16 cellular contexts compared by ENCODE assay signal in the genomic region with DNA sequence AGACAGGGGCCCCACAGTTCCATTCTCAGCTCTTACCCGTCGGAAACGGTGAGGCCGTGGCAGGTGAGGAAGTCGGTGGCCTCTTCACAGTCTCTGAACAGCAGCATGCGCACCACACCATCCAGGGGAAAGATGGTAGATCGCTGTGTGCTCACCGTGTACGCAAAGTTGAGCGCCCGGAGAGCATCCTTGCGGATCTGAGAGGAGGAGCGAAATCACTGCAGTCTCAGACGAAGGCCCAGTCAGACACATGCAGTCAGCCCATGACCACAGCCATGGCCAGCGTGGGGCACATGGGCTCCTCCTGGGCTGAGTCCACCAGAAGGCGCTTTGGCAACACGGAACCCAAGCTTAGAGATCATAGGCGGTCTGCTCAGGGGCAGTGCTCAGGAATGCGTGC. TPM values are rescaled to one million over a fixed set of nuclear protein-coding genes. Genes with fewer than 3 reads are reported as not detected.
DNase-seq lines count a peak whose midpoint lies in the region; ATAC-seq, FAIRE-seq and TF ChIP-seq lines count a peak whose summit lies in the region.
"Had no signal": no experiment of that assay in that cellular context is flagged by ENCODE, and none has a peak within 500 bp of the region (broad histone marks: within the 10 kb centered on the region; RNA-seq: fewer than 3 reads in every experiment).

No MANE protein-coding gene starts in this region.

- TF ChIP-seq EP300 in K562 (IDR thresholded peaks at IDR 0.05; ENCODE audit: low read length) = no peak

- H3K4me3 Mint-ChIP-seq in nephron progenitor cell = no peak overlapping the region
- H3K4me3 Mint-ChIP-seq: CD8-positive, alpha-beta memory T cell; GM23338 had no signal

- BruUV-seq in K562 (replicated peaks; lab: Mats Ljungman, UMichigan) = no TSS peak

- H3K9me2 ChIP-seq in Karpas-422 (replicated peaks; ENCODE audit: insufficient read depth, low read length) = no peaks in the 10 kb centered on the region

- POLR2A ChIA-PET in K562 (lab: Yijun Ruan, JAX) = interaction anchor here (0.6 to 2.8 kb wide), 4 partner anchors 8 to 123 kb away, joined by 3 to 16 read pairs (median 8); no protein-coding TSS in a partner anchor

- no peaks in the 10 kb centered on the region for H3K9me3 ChIP-seq in K562 (replicated peaks; ENCODE audit: control insufficient read depth, insufficient read depth, low read depth, low read length)
- no peaks in the 10 kb centered on the region for H3K9me3 ChIP-seq in Karpas-422 (ENCODE audit: low read length)
- H3K9me3 ChIP-seq: BLaER1, Caco-2 had no signal

- H2AFZ ChIP-seq in K562 (ENCODE audit: low read depth, low read length) = no peak overlapping the region
- H2AFZ ChIP-seq in Karpas-422 (ENCODE audit: low read length) = no peak overlapping the region
- H2AFZ ChIP-seq: GM23338 had no signal

- no peak for TF ChIP-seq RAD21 in K562 (CRISPR knock-in tag; conservative IDR thresholded peaks at IDR 0.05 in 1 of 2, IDR thresholded peaks at IDR 0.05 in 1 of 2)

- no peaks in the 10 kb centered on the region for H3K9me3 Mint-ChIP-seq in nephron progenitor cell
- H3K9me3 Mint-ChIP-seq: CD8-positive, alpha-beta memory T cell; GM23338 had no signal

- intact Hi-C loops in cardiac septum (cut with DNase I) = no loop called here
- intact Hi-C loops in Right ventricle myocardium inferior (cut with DNase I) = no loop called here
- intact Hi-C loops in K562 (cut with micrococcal nuclease) = no loop called here

- 94% methylated on average over 16 of the region's 19 CpGs for WGBS in K562 (ENCODE audit: insufficient coverage, low coverage, missing lambda C conversion rate)

- H3K4me2 ChIP-seq in K562 (ENCODE audit: insufficient read depth, low read length) (no peak overlapping the region), Karpas-422 (ENCODE audit: low read depth, low read length, poor library complexity, severe bottlenecking) (no peak overlapping the region)
- H3K4me2 ChIP-seq: BLaER1, GM23338 had no signal

- H3K36me3 ChIP-seq in K562 (ENCODE audit: control insufficient read depth, insufficient read depth, low read length) (peaks cover 88% of the 10 kb centered on the region), Karpas-422 (ENCODE audit: insufficient read depth, low read length) (peaks cover 32% of the 10 kb centered on the region)

- peaks cover 4% of the 10 kb centered on the region for H3K27me3 Mint-ChIP-seq in nephron progenitor cell (ENCODE audit: low read depth, poor library complexity)
- H3K27me3 Mint-ChIP-seq: CD8-positive, alpha-beta memory T cell had no signal

- H3K27me3 ChIP-seq in K562 (ENCODE audit: control insufficient read depth in 2 of 2, insufficient read depth in 2 of 2, low read length in 2 of 2) (no peaks in the 10 kb centered on the region), Karpas-422 (ENCODE audit: low read length) (no peaks in the 10 kb centered on the region)
- H3K27me3 ChIP-seq: BLaER1 had no signal

- H3K4me3 ChIP-seq in K562 (no peak overlapping the region), Karpas-422 (ENCODE audit: low read length) (no peak overlapping the region)
- H3K4me3 ChIP-seq: BLaER1, GM23338 had no signal

- no peak for ATAC-seq in Right ventricle myocardium inferior
- ATAC-seq in K562 = no peak

- DNase-seq in cardiac septum (ENCODE audit: low spot score) (peak; percentile 44), Right ventricle myocardium inferior (ENCODE audit: missing footprints) (no peak), K562 (ENCODE audit: extremely low read depth in 1 of 4, low spot score in 3 of 4) (no peak), nephron progenitor cell (no peak), SK-N-DZ (ENCODE audit: low spot score) (no peak), NCI-H748 treated with DMSO at 0.1 percent for 48 hours (lab: John Stamatoyannopoulos, UW) (no peak), Karpas-422 (no peak)
- DNase-seq: AML-193; Caco-2; CD8-positive, alpha-beta memory T cell; DND-41; GDM1; H7 had no signal

- H3K4me1 Mint-ChIP-seq in nephron progenitor cell = no peaks in the 10 kb centered on the region
- H3K4me1 Mint-ChIP-seq: CD8-positive, alpha-beta memory T cell; GM23338 had no signal

- in situ Hi-C loops in K562 (cut with MboI) = no loop called here

- H3K4me1 ChIP-seq in K562 (replicated peaks in 1 of 2; ENCODE audit: control insufficient read depth in 2 of 2, insufficient read depth in 2 of 2, low read length in 2 of 2) (peaks cover 0 to 22% of the 10 kb centered on the region in 2 experiments; a peak in 3 of 5 replicates), Karpas-422 (ENCODE audit: low read length) (no peaks in the 10 kb centered on the region)
- H3K4me1 ChIP-seq: BLaER1, Caco-2 had no signal

- H3K9ac ChIP-seq in K562 (ENCODE audit: insufficient read depth in 1 of 2, low read depth in 2 of 2, low read length in 2 of 2) = peak overlapping the region in 1 of 2 experiments; percentile 69; a peak in 2 of 4 replicates
- no peak overlapping the region for H3K9ac ChIP-seq in Karpas-422 (ENCODE audit: low read length)
- H3K9ac ChIP-seq: BLaER1 had no signal

- H3K27ac Mint-ChIP-seq in nephron progenitor cell = peak overlapping the region; percentile 74

- peaks cover 7% of the 10 kb centered on the region for H3K9me1 ChIP-seq in K562 (ENCODE audit: control insufficient read depth, insufficient read depth, low read length)

- no peak for FAIRE-seq in K562 (lab: Jason Lieb, UNC)
- FAIRE-seq: GM12892 had no signal

- no peak overlapping the region for H3K27ac ChIP-seq in K562 (ENCODE audit: extremely low read depth, low read depth, low read length)
- H3K27ac ChIP-seq in Karpas-422 (ENCODE audit: low read length) = no peak overlapping the region
- H3K27ac ChIP-seq: BLaER1 had no signal

- 0 out of 2 replicates have a peak, but pooled peaks cover 8% of the 10 kb centered on the region for H4K20me1 ChIP-seq in K562 (replicated peaks; ENCODE audit: control insufficient read depth, insufficient read depth, low read length)
- H4K20me1 ChIP-seq in Karpas-422 (ENCODE audit: insufficient read depth, low read depth, low read length) = peaks cover 11% of the 10 kb centered on the region; the same call in 1 of the 2 replicates

- TF ChIP-seq CTCF in K562 (IDR thresholded peaks at IDR 0.05 in 2 of 3, conservative IDR thresholded peaks at IDR 0.05 in 1 of 3; ENCODE audit: insufficient read depth in 2 of 3, low read depth in 1 of 3, low read length in 3 of 3) = 0 out of 6 replicates have a peak, but pooled peaks of 1 of the 3 experiments have one; percentile 1
- TF ChIP-seq CTCF in nephron progenitor cell (IDR thresholded peaks at IDR 0.05) = no peak

- TF ChIP-seq POLR2A in K562 (conservative IDR thresholded peaks at IDR 0.05) = no peak

- CTCF ChIA-PET in K562 (lab: Yijun Ruan, JAX; ENCODE audit: low intra/inter-chr PET ratio) = no interaction called here

- H3K36me3 Mint-ChIP-seq in nephron progenitor cell (ENCODE audit: low read depth) = peaks cover 57% of the 10 kb centered on the region

- H3K79me2 ChIP-seq in K562 (ENCODE audit: control insufficient read depth, insufficient read depth, low read length) (no peaks in the 10 kb centered on the region), Karpas-422 (ENCODE audit: low read length) (no peaks in the 10 kb centered on the region)

RNA-seq across cellular contexts. Expression of a gene that starts 18.5 kb away (rescaled TPM):
- 69.9 TPM for total RNA-seq in cardiac septum
- total RNA-seq in Right ventricle myocardium inferior = 56.9 TPM
- total RNA-seq in K562 (2011; cell fraction: chromatin; rRNA removed; ENCODE audit: low replicate concordance) = 521 and 755 TPM in 2 replicates
- 321 and 328 TPM in 2 replicates for total RNA-seq in K562 (2011; cell fraction: nucleolus; rRNA removed)
- 365 and 369 TPM in 2 replicates for total RNA-seq in K562 (2011; cell fraction: nucleoplasm; rRNA removed)
- 98.9 and 106 TPM in 2 replicates for total RNA-seq in K562 (2014; rRNA removed)
- 69.2 and 73.1 TPM in 2 replicates for total RNA-seq in K562 (2014; rRNA removed; fragmentation: Illumina TruSeq; extraction: Trizol)
- total RNA-seq in K562 (2015; rRNA removed; fragmentation: Illumina TruSeq; extraction: Trizol) = 65.1 and 80.9 TPM in 2 replicates
- total RNA-seq in K562 (2021) = 154 and 179 TPM in 2 replicates
- 60.4 and 69.6 TPM in 2 replicates for polyA plus RNA-seq in K562 (2011; rRNA removed)
- 46.8 and 52.9 TPM in 2 replicates for polyA plus RNA-seq in K562 (2011; cell fraction: cytosol; rRNA removed)
- polyA plus RNA-seq in K562 (2011; cell fraction: nucleus; rRNA removed) = 172 and 195 TPM in 2 replicates
- polyA plus RNA-seq in K562 (2012) = 67.7 and 73.1 TPM in 2 replicates
- polyA plus RNA-seq in K562 (2014; fragmentation: Illumina TruSeq; extraction: Trizol) = 65.9 and 75.9 TPM in 2 replicates
- polyA plus RNA-seq in K562 (2014; fragmentation: Nextera tagmentation; extraction: Ambion mirVana) = 1 to 10 TPM; 6.5 to 9.1 TPM
- polyA plus RNA-seq in K562 (2014; rRNA removed) = 75.4 and 82.8 TPM in 2 replicates
- 102 and 106 TPM in 2 replicates for polyA minus RNA-seq in K562 (2011; rRNA and poly(A)+ RNA removed)
- polyA minus RNA-seq in K562 (2011; cell fraction: cytosol; rRNA and poly(A)+ RNA removed) = 116 and 119 TPM in 2 replicates
- polyA minus RNA-seq in K562 (2011; cell fraction: nucleus; rRNA and poly(A)+ RNA removed) = 122 and 182 TPM in 2 replicates
- polyA plus RNA-seq in SK-N-DZ (2014; cell fraction: cytosol; rRNA removed) = 56.0 and 66.0 TPM in 2 replicates
- polyA plus RNA-seq in SK-N-DZ (2014; cell fraction: nucleus; rRNA removed) = 98.8 and 146 TPM in 2 replicates
- total RNA-seq in Karpas-422 (2014; rRNA removed; shearing (Covaris generic); ENCODE audit: low replicate concordance) = 60.5 and 139 TPM in 2 replicates

RNA-seq across cellular contexts. Expression of a gene that starts 19.2 kb away (rescaled TPM):
- total RNA-seq in cardiac septum (14.1 TPM), Right ventricle myocardium inferior (18.6 TPM), K562 (2014; rRNA removed) (10.7 and 12.4 TPM in 2 replicates), K562 (2014; rRNA removed; fragmentation: Illumina TruSeq; extraction: Trizol) (12.4 and 14.0 TPM in 2 replicates), K562 (2015; rRNA removed; fragmentation: Illumina TruSeq; extraction: Trizol) (14.3 and 15.6 TPM in 2 replicates), K562 (2021) (10.5 and 10.7 TPM in 2 replicates)
- 18.6 and 19.3 TPM in 2 replicates for total RNA-seq in K562 (2011; cell fraction: chromatin; rRNA removed; ENCODE audit: low replicate concordance)
- 15.7 and 16.2 TPM in 2 replicates for total RNA-seq in K562 (2011; cell fraction: nucleolus; rRNA removed)
- total RNA-seq in K562 (2011; cell fraction: nucleoplasm; rRNA removed) = 18.8 and 20.2 TPM in 2 replicates
- polyA plus RNA-seq in K562 (2011; rRNA removed) (9.9 and 15.9 TPM in 2 replicates), K562 (2014; fragmentation: Illumina TruSeq; extraction: Trizol) (14.1 and 14.7 TPM in 2 replicates), K562 (2014; fragmentation: Nextera tagmentation; extraction: Ambion mirVana) (1 to 10 TPM; 6.4 to 9.4 TPM), K562 (2014; rRNA removed) (28.0 and 39.6 TPM in 2 replicates)
- 8.1 and 10.3 TPM in 2 replicates for polyA plus RNA-seq in K562 (2011; cell fraction: cytosol; rRNA removed)
- 6.9 and 7.3 TPM in 2 replicates for polyA plus RNA-seq in K562 (2011; cell fraction: nucleus; rRNA removed)
- polyA plus RNA-seq in K562 (2012) = 13.9 and 16.0 TPM in 2 replicates
- polyA minus RNA-seq in K562 (2011; rRNA and poly(A)+ RNA removed) = 7.3 and 8.3 TPM in 2 replicates
- 2.5 and 5.2 TPM in 2 replicates for polyA minus RNA-seq in K562 (2011; cell fraction: cytosol; rRNA and poly(A)+ RNA removed)
- polyA minus RNA-seq in K562 (2011; cell fraction: nucleus; rRNA and poly(A)+ RNA removed) = 4.6 and 6.9 TPM in 2 replicates
- 31.7 and 37.6 TPM in 2 replicates for polyA plus RNA-seq in SK-N-DZ (2014; cell fraction: cytosol; rRNA removed)
- polyA plus RNA-seq in SK-N-DZ (2014; cell fraction: nucleus; rRNA removed) = 22.1 and 30.0 TPM in 2 replicates
- 38.5 and 88.4 TPM in 2 replicates for total RNA-seq in Karpas-422 (2014; rRNA removed; shearing (Covaris generic); ENCODE audit: low replicate concordance)

RNA-seq across cellular contexts. Expression of a gene that starts 38.4 kb away (rescaled TPM):
- total RNA-seq in cardiac septum (34.9 TPM), Right ventricle myocardium inferior (61.0 TPM), K562 (2014; rRNA removed) (56.4 and 67.6 TPM in 2 replicates), K562 (2014; rRNA removed; fragmentation: Illumina TruSeq; extraction: Trizol) (10.6 and 15.1 TPM in 2 replicates), K562 (2015; rRNA removed; fragmentation: Illumina TruSeq; extraction: Trizol) (29.6 and 29.8 TPM in 2 replicates), K562 (2021) (87.9 and 89.5 TPM in 2 replicates)
- total RNA-seq in K562 (2011; cell fraction: chromatin; rRNA removed; ENCODE audit: low replicate concordance) = 322 and 719 TPM in 2 replicates
- total RNA-seq in K562 (2011; cell fraction: nucleolus; rRNA removed) = 292 and 343 TPM in 2 replicates
- total RNA-seq in K562 (2011; cell fraction: nucleoplasm; rRNA removed) = 326 and 359 TPM in 2 replicates
- polyA plus RNA-seq in K562 (2011; rRNA removed) (81.3 and 221 TPM in 2 replicates), K562 (2014; fragmentation: Illumina TruSeq; extraction: Trizol) (37.4 and 43.3 TPM in 2 replicates), K562 (2014; fragmentation: Nextera tagmentation; extraction: Ambion mirVana) (1 to 10 TPM; 2.2 to 2.7 TPM), K562 (2014; rRNA removed) (58.2 and 80.7 TPM in 2 replicates)
- 98.8 and 159 TPM in 2 replicates for polyA plus RNA-seq in K562 (2011; cell fraction: cytosol; rRNA removed)
- polyA plus RNA-seq in K562 (2011; cell fraction: nucleus; rRNA removed) = 739 and 1,169 TPM in 2 replicates
- polyA plus RNA-seq in K562 (2012) = 51.7 and 64.9 TPM in 2 replicates
- 117 and 159 TPM in 2 replicates for polyA minus RNA-seq in K562 (2011; rRNA and poly(A)+ RNA removed)
- polyA minus RNA-seq in K562 (2011; cell fraction: cytosol; rRNA and poly(A)+ RNA removed) = 32.4 and 62.6 TPM in 2 replicates
- polyA minus RNA-seq in K562 (2011; cell fraction: nucleus; rRNA and poly(A)+ RNA removed) = 91.6 and 197 TPM in 2 replicates
- 48.9 and 53.7 TPM in 2 replicates for polyA plus RNA-seq in SK-N-DZ (2014; cell fraction: cytosol; rRNA removed)
- polyA plus RNA-seq in SK-N-DZ (2014; cell fraction: nucleus; rRNA removed) = 209 and 252 TPM in 2 replicates
- total RNA-seq in Karpas-422 (2014; rRNA removed; shearing (Covaris generic); ENCODE audit: low replicate concordance) = 40.3 and 62.0 TPM in 2 replicates

RNA-seq across cellular contexts. Expression of a gene that starts 56.7 kb away (rescaled TPM):
- total RNA-seq in cardiac septum (1.4 TPM), Right ventricle myocardium inferior (1.2 TPM), K562 (2014; rRNA removed) (20.1 and 22.4 TPM in 2 replicates), K562 (2014; rRNA removed; fragmentation: Illumina TruSeq; extraction: Trizol) (4.5 and 6.0 TPM in 2 replicates), K562 (2015; rRNA removed; fragmentation: Illumina TruSeq; extraction: Trizol) (13.5 and 14.2 TPM in 2 replicates), K562 (2021) (29.1 and 30.5 TPM in 2 replicates)
- total RNA-seq in K562 (2011; cell fraction: chromatin; rRNA removed; ENCODE audit: low replicate concordance) = 76.9 and 158 TPM in 2 replicates
- 122 and 125 TPM in 2 replicates for total RNA-seq in K562 (2011; cell fraction: nucleolus; rRNA removed)
- 94.2 and 95.7 TPM in 2 replicates for total RNA-seq in K562 (2011; cell fraction: nucleoplasm; rRNA removed)
- polyA plus RNA-seq in K562 (2011; rRNA removed) (12.4 and 16.7 TPM in 2 replicates), K562 (2014; fragmentation: Illumina TruSeq; extraction: Trizol) (10.6 and 16.1 TPM in 2 replicates), K562 (2014; fragmentation: Nextera tagmentation; extraction: Ambion mirVana) (1 to 10 TPM; 1.2 to 1.9 TPM), K562 (2014; rRNA removed) (27.9 and 30.0 TPM in 2 replicates)
- polyA plus RNA-seq in K562 (2011; cell fraction: cytosol; rRNA removed) = 13.8 and 15.9 TPM in 2 replicates
- 66.8 and 97.1 TPM in 2 replicates for polyA plus RNA-seq in K562 (2011; cell fraction: nucleus; rRNA removed)
- 14.5 and 40.1 TPM in 2 replicates for polyA plus RNA-seq in K562 (2012)
- 11.0 and 11.9 TPM in 2 replicates for polyA minus RNA-seq in K562 (2011; rRNA and poly(A)+ RNA removed)
- 9.0 and 10.6 TPM in 2 replicates for polyA minus RNA-seq in K562 (2011; cell fraction: cytosol; rRNA and poly(A)+ RNA removed)
- 48.5 and 60.9 TPM in 2 replicates for polyA minus RNA-seq in K562 (2011; cell fraction: nucleus; rRNA and poly(A)+ RNA removed)
- polyA plus RNA-seq in SK-N-DZ (2014; cell fraction: cytosol; rRNA removed) = 30.6 and 33.3 TPM in 2 replicates
- 70.5 and 84.6 TPM in 2 replicates for polyA plus RNA-seq in SK-N-DZ (2014; cell fraction: nucleus; rRNA removed)
- total RNA-seq in Karpas-422 (2014; rRNA removed; shearing (Covaris generic); ENCODE audit: low replicate concordance) = 13.9 and 31.5 TPM in 2 replicates

RNA-seq across cellular contexts. Expression of a gene that starts 57.0 kb away (rescaled TPM):
- total RNA-seq in cardiac septum = 21.0 TPM
- total RNA-seq in Right ventricle myocardium inferior = 27.3 TPM
- total RNA-seq in K562 (2011; cell fraction: chromatin; rRNA removed; ENCODE audit: low replicate concordance) = 228 and 231 TPM in 2 replicates
- 111 and 116 TPM in 2 replicates for total RNA-seq in K562 (2011; cell fraction: nucleolus; rRNA removed)
- 105 and 117 TPM in 2 replicates for total RNA-seq in K562 (2011; cell fraction: nucleoplasm; rRNA removed)
- 31.3 and 36.8 TPM in 2 replicates for total RNA-seq in K562 (2014; rRNA removed)
- total RNA-seq in K562 (2014; rRNA removed; fragmentation: Illumina TruSeq; extraction: Trizol) = 32.5 and 33.8 TPM in 2 replicates
- 29.7 and 30.9 TPM in 2 replicates for total RNA-seq in K562 (2015; rRNA removed; fragmentation: Illumina TruSeq; extraction: Trizol)
- total RNA-seq in K562 (2021) = 43.7 and 53.5 TPM in 2 replicates
- polyA plus RNA-seq in K562 (2011; rRNA removed) = 23.9 and 27.8 TPM in 2 replicates
- polyA plus RNA-seq in K562 (2011; cell fraction: cytosol; rRNA removed) = 12.2 and 15.3 TPM in 2 replicates
- polyA plus RNA-seq in K562 (2011; cell fraction: nucleus; rRNA removed) = 138 and 140 TPM in 2 replicates
- 30.2 and 40.7 TPM in 2 replicates for polyA plus RNA-seq in K562 (2012)
- polyA plus RNA-seq in K562 (2014; fragmentation: Illumina TruSeq; extraction: Trizol) = 32.1 and 34.5 TPM in 2 replicates
- polyA plus RNA-seq in K562 (2014; fragmentation: Nextera tagmentation; extraction: Ambion mirVana) = 10 to 100 TPM in 1 of 2 experiments, 1 to 10 TPM in 1; 9.1 to 16.4 TPM
- polyA plus RNA-seq in K562 (2014; rRNA removed) = 35.9 and 41.2 TPM in 2 replicates
- polyA minus RNA-seq in K562 (2011; rRNA and poly(A)+ RNA removed) = 81.0 and 84.8 TPM in 2 replicates
- polyA minus RNA-seq in K562 (2011; cell fraction: cytosol; rRNA and poly(A)+ RNA removed) = 18.4 and 26.1 TPM in 2 replicates
- 52.5 and 71.8 TPM in 2 replicates for polyA minus RNA-seq in K562 (2011; cell fraction: nucleus; rRNA and poly(A)+ RNA removed)
- polyA plus RNA-seq in SK-N-DZ (2014; cell fraction: cytosol; rRNA removed) = 23.5 and 30.3 TPM in 2 replicates
- polyA plus RNA-seq in SK-N-DZ (2014; cell fraction: nucleus; rRNA removed) = 161 and 181 TPM in 2 replicates
- total RNA-seq in Karpas-422 (2014; rRNA removed; shearing (Covaris generic); ENCODE audit: low replicate concordance) = 31.5 and 31.7 TPM in 2 replicates
